ENCODE assay signal across 8 cellular contexts in genomic region chr6:137927777-137928218, GRCh38.
A peak's percentile ranks its signal among the peaks of the same experiment; 100 is the strongest.
DNase-seq lines count a peak whose midpoint lies in the region; ATAC-seq and TF ChIP-seq lines count a peak whose summit lies in the region.

No MANE protein-coding gene starts in this region.

- H3K4me1 Mint-ChIP-seq in CD14-positive monocyte = peaks cover 55% of the 10 kb centered on the region
- peaks cover 65% of the 10 kb centered on the region for H3K4me1 Mint-ChIP-seq in dendritic cell treated with granulocyte-macrophage colony-stimulating factor and Interleukin-4, amounts not matched to agents 40 ng/mL and 50 ng/mL, for 4 days (ENCODE audit: low read depth)

- ATAC-seq in GM19372 (IDR thresholded peaks at IDR 0.05; ENCODE audit: low read depth, unreplicated experiment) = peak; percentile 80
- ATAC-seq in HG03457 (IDR thresholded peaks at IDR 0.05; ENCODE audit: unreplicated experiment) = peak; percentile 91

- no peaks in the 10 kb centered on the region for H3K36me3 Mint-ChIP-seq in CD14-positive monocyte
- H3K36me3 Mint-ChIP-seq in dendritic cell treated with granulocyte-macrophage colony-stimulating factor and Interleukin-4, amounts not matched to agents 40 ng/mL and 50 ng/mL, for 4 days (ENCODE audit: low read depth) = no peaks in the 10 kb centered on the region

- no peak for TF ChIP-seq CTCF in CD14-positive monocyte (IDR thresholded peaks at IDR 0.05)

- intact Hi-C loops in CD14-positive monocyte (cut with micrococcal nuclease) = loop anchor here in 1 of 2 donors (5.0 kb wide), 1 partner anchor 55 kb away; no protein-coding TSS in a partner anchor
- intact Hi-C loops in dendritic cell treated with granulocyte-macrophage colony-stimulating factor and Interleukin-4, amounts not matched to agents 40 ng/mL and 50 ng/mL, for 4 days (cut with micrococcal nuclease) = loop anchor here (5.0 kb wide), 1 partner anchor 55 kb away; no protein-coding TSS in a partner anchor

- peaks cover 0 to 1% (median 0%) of the 10 kb centered on the region in 3 donors for H3K27me3 Mint-ChIP-seq in CD14-positive monocyte (ENCODE audit: low read depth in 3 of 3)
- no peaks in the 10 kb centered on the region for H3K27me3 Mint-ChIP-seq in dendritic cell treated with granulocyte-macrophage colony-stimulating factor and Interleukin-4, amounts not matched to agents 40 ng/mL and 50 ng/mL, for 4 days

- H3K9me3 Mint-ChIP-seq in CD14-positive monocyte = no peaks in the 10 kb centered on the region
- H3K9me3 Mint-ChIP-seq in dendritic cell treated with granulocyte-macrophage colony-stimulating factor and Interleukin-4, amounts not matched to agents 40 ng/mL and 50 ng/mL, for 4 days = no peaks in the 10 kb centered on the region

- peak; percentile 67 for DNase-seq in CD14-positive monocyte (ENCODE audit: low spot score)
- DNase-seq in activated CD4-positive, CD25-positive, alpha-beta regulatory T cell (lab: John Stamatoyannopoulos, UW) = peak in 3 of 4 experiments; percentile 5 to 24 (median 13)
- DNase-seq in stimulated activated CD8-positive, alpha-beta memory T cell treated with anti-CD3 and anti-CD28 coated beads, Interleukin-12 subunit alpha, Interleukin-12 subunit beta, amount 100 ng/mL, for 1 hour (ENCODE audit: low read depth) = peak; percentile 56
- no peak for DNase-seq in SK-N-DZ (ENCODE audit: low spot score)
- DNase-seq in iPS-NIHi7 (ENCODE audit: extremely low spot score) = no peak

- H3K27ac Mint-ChIP-seq in CD14-positive monocyte = peak overlapping the region; percentile 88 to 95 (median 92)
- peak overlapping the region; percentile 89 for H3K27ac Mint-ChIP-seq in dendritic cell treated with granulocyte-macrophage colony-stimulating factor and Interleukin-4, amounts not matched to agents 40 ng/mL and 50 ng/mL, for 4 days

- H3K4me3 Mint-ChIP-seq in CD14-positive monocyte = peak overlapping the region; percentile 53 to 85
- H3K4me3 Mint-ChIP-seq in dendritic cell treated with granulocyte-macrophage colony-stimulating factor and Interleukin-4, amounts not matched to agents 40 ng/mL and 50 ng/mL, for 4 days = peak overlapping the region; percentile 64

Comparison
In these comparisons a context has a peak if more than half of its experiments do, and no peak if none do; other contexts are left out.
1. DNase-seq: peak in CD14-positive monocyte (single experiment), activated CD4-positive, CD25-positive, alpha-beta regulatory T cell (3 of 4) and stimulated activated CD8-positive, alpha-beta memory T cell treated with anti-CD3 and anti-CD28 coated beads, Interleukin-12 subunit alpha, Interleukin-12 subunit beta, amount 100 ng/mL, for 1 hour (single experiment); none in SK-N-DZ (single experiment) and iPS-NIHi7 (single experiment).